2 cellular contexts compared by ENCODE assay signal in the genomic region with DNA sequence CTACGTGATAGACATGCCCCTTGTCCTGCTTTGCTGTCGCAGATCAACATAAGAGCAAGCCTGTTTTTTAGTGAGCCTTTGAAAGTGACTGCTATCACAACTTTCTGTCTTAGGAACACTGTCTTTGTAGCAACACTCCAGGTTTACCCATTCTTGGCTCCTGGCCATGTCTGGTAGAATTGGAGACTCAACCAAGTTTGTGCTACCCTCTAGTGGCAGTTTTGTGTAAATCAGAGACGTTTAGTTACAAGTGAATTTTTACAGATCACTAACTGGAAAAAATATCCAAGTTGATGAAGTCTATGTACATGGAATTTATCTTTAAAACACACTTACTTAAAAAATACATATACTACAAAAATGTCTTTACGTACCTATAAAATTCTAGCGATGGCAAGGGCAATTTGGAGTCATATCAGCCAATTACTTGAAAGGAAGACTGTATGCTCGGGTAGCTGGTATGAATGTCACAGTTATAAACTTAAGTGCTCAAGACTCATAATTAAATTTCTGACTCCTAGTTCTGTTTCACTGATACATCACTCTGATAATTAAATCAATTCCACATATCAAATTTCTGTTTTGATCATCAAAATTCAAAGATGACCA.
TF ChIP-seq lines count a peak whose summit lies in the region.

No MANE protein-coding gene starts in this region.

TF ChIP-seq in HEK293, 187 proteins besides CTCF, POLR2A, EP300 and RAD21 (continued from another document):
- peak; percentile 57 for TF ChIP-seq ZNF133 (tag by site-specific recombination; IDR thresholded peaks at IDR 0.05)
- TF ChIP-seq ZNF350 (tag by site-specific recombination; IDR thresholded peaks at IDR 0.05): 0 out of 2 replicates have a peak, but pooled peaks have one; percentile 33
TF ChIP-seq in HEK293: peak in this region for 5.

TF ChIP-seq in K562, 482 proteins besides CTCF, POLR2A, EP300 and RAD21 (continued from another document):
- TF ChIP-seq CBX1 (IDR thresholded peaks at IDR 0.05; ENCODE audit: low read depth) (no peak), E2F3 (CRISPR knock-in tag; IDR thresholded peaks at IDR 0.05) (no peak), NCOA2 (IDR thresholded peaks at IDR 0.05; ENCODE audit: partially characterized antibody in 2 of 2) (peak in 1 of 2 experiments; percentile 61), GATAD2B (IDR thresholded peaks at IDR 0.05; ENCODE audit: borderline replicate concordance) (0 out of 2 replicates have a peak, but pooled peaks have one; percentile 43), TAF9B (IDR thresholded peaks at IDR 0.05; ENCODE audit: partially characterized antibody) (no peak), SMAD1 (IDR thresholded peaks at IDR 0.05; ENCODE audit: low read depth, low read length, partially characterized antibody) (peak; percentile 91), GTF2A2 (tag; IDR thresholded peaks at IDR 0.05) (no peak), FOS (IDR thresholded peaks at IDR 0.05; ENCODE audit: extremely low read depth, insufficient read length) (no peak), MAZ (CRISPR knock-in tag; conservative IDR thresholded peaks at IDR 0.05 in 1 of 2, IDR thresholded peaks at IDR 0.05 in 1 of 2) (0 out of 4 replicates have a peak, but pooled peaks of 1 of the 2 experiments have one; percentile 31), PHB2 (IDR thresholded peaks at IDR 0.05; ENCODE audit: low read depth) (no peak), RB1 (IDR thresholded peaks at IDR 0.05; ENCODE audit: low read depth) (no peak; the same call in 1 of the 2 replicates), ILF3 (IDR thresholded peaks at IDR 0.05; ENCODE audit: borderline replicate concordance) (no peak), NFE2 (IDR thresholded peaks at IDR 0.05; ENCODE audit: low read depth) (no peak), PML (IDR thresholded peaks at IDR 0.05; ENCODE audit: low read length) (no peak), KLF6 (CRISPR knock-in tag; IDR thresholded peaks at IDR 0.05; ENCODE audit: borderline replicate concordance) (no peak), ZNF41 (CRISPR knock-in tag; conservative IDR thresholded peaks at IDR 0.05) (no peak), NFIC (IDR thresholded peaks at IDR 0.05) (peak; percentile 100), SMC3 (conservative IDR thresholded peaks at IDR 0.05; ENCODE audit: insufficient read depth, low read depth, low read length) (peak; percentile 78), ZNF184 (CRISPR knock-in tag; IDR thresholded peaks at IDR 0.05) (no peak), NR2C1 (IDR thresholded peaks at IDR 0.05) (peak; percentile 18; the same call in 1 of the 2 replicates), NR2C1 (tag; IDR thresholded peaks at IDR 0.05) (no peak), ZNF347 (CRISPR knock-in tag; IDR thresholded peaks at IDR 0.05; ENCODE audit: low read depth) (no peak), CXXC5 (CRISPR knock-in tag; IDR thresholded peaks at IDR 0.05) (no peak)
- TF ChIP-seq, protein P1, sequence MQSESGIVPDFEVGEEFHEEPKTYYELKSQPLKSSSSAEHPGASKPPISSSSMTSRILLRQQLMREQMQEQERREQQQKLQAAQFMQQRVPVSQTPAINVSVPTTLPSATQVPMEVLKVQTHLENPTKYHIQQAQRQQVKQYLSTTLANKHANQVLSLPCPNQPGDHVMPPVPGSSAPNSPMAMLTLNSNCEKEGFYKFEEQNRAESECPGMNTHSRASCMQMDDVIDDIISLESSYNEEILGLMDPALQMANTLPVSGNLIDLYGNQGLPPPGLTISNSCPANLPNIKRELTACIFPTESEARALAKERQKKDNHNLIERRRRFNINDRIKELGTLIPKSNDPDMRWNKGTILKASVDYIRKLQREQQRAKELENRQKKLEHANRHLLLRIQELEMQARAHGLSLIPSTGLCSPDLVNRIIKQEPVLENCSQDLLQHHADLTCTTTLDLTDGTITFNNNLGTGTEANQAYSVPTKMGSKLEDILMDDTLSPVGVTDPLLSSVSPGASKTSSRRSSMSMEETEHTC (IDR thresholded peaks at IDR 0.05): no peak
- TF ChIP-seq, protein P2, sequence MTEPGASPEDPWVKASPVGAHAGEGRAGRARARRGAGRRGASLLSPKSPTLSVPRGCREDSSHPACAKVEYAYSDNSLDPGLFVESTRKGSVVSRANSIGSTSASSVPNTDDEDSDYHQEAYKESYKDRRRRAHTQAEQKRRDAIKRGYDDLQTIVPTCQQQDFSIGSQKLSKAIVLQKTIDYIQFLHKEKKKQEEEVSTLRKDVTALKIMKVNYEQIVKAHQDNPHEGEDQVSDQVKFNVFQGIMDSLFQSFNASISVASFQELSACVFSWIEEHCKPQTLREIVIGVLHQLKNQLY (CRISPR knock-in tag; conservative IDR thresholded peaks at IDR 0.05): no peak
- TF ChIP-seq, protein P3, sequence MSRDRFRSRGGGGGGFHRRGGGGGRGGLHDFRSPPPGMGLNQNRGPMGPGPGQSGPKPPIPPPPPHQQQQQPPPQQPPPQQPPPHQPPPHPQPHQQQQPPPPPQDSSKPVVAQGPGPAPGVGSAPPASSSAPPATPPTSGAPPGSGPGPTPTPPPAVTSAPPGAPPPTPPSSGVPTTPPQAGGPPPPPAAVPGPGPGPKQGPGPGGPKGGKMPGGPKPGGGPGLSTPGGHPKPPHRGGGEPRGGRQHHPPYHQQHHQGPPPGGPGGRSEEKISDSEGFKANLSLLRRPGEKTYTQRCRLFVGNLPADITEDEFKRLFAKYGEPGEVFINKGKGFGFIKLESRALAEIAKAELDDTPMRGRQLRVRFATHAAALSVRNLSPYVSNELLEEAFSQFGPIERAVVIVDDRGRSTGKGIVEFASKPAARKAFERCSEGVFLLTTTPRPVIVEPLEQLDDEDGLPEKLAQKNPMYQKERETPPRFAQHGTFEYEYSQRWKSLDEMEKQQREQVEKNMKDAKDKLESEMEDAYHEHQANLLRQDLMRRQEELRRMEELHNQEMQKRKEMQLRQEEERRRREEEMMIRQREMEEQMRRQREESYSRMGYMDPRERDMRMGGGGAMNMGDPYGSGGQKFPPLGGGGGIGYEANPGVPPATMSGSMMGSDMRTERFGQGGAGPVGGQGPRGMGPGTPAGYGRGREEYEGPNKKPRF (IDR thresholded peaks at IDR 0.05; ENCODE audit: low read depth, low read length): no peak
- TF ChIP-seq, protein P4, sequence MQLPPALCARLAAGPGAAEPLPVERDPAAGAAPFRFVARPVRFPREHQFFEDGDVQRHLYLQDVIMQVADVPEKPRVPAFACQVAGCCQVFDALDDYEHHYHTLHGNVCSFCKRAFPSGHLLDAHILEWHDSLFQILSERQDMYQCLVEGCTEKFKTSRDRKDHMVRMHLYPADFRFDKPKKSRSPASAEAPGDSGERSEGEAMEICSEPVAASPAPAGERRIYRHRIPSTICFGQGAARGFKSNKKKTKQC (CRISPR knock-in tag; IDR thresholded peaks at IDR 0.05): no peak
- TF ChIP-seq, protein P5, sequence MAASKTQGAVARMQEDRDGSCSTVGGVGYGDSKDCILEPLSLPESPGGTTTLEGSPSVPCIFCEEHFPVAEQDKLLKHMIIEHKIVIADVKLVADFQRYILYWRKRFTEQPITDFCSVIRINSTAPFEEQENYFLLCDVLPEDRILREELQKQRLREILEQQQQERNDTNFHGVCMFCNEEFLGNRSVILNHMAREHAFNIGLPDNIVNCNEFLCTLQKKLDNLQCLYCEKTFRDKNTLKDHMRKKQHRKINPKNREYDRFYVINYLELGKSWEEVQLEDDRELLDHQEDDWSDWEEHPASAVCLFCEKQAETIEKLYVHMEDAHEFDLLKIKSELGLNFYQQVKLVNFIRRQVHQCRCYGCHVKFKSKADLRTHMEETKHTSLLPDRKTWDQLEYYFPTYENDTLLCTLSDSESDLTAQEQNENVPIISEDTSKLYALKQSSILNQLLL (CRISPR knock-in tag; IDR thresholded peaks at IDR 0.05; ENCODE audit: borderline replicate concordance): no peak
